Comparison of ENCODE assay signal across 8 cellular contexts in the genomic region with DNA sequence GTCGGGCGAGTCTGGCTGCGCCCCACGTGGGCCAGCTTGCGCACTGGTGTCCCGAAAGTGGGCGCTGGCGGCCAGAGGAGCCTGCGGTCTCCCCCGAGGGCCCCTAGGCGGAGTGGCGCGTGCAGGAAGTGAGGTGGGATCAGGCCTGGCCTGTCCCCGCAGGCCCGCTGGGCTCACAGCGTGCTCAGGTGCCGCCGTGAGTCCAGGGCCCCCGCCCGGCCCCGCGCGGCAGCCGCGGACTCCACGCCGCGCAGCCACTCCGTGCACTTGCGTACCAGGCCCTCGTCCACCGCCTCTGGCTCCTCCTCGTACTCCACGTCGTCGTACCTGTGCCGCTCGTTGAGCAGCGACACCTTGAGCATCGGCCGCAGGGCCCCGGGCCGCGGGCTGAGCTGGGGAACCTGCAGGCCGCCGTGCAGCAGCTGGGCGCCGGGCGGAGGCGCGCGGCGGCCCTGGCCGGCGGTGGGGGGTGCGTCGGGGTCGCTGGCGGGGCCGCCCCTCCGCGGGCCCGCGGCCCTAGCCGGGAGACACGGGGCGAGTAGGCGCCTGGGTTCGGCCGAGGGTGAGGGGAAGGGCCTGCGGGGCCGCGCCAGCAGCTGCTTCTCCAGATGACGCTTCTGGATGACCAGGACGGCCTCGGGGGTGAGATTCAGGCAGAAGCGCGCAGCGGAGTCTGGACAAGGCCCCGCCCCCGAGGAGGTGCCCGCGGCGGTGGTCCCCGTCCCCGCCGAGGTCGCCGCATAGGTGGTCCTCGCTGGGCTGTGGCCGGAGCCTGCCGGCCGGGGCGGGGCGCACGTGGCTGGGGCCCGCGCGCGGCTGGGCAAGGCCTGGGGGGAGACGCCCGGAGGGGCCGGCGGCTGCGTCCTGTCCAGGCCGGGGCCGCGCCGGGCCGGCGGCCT. TPM values are rescaled to one million over a fixed set of nuclear protein-coding genes. Genes with fewer than 3 reads are reported as not detected.
DNase-seq lines count a peak whose midpoint lies in the region; ATAC-seq and TF ChIP-seq lines count a peak whose summit lies in the region.

No MANE protein-coding gene starts in this region.

- no peaks in the 10 kb centered on the region for H3K79me2 ChIP-seq in hepatocyte

- ATAC-seq in HG02884 (IDR thresholded peaks at IDR 0.05; ENCODE audit: unreplicated experiment) (peak; percentile 32), activated B cell treated with CpG ODN at 0.5 μM for 24 hours (ENCODE audit: low read depth) (peak; percentile 35)

- no peak overlapping the region for H3K27ac Mint-ChIP-seq in activated B cell treated with CpG ODN at 0.5 μM for 24 hours

- TF ChIP-seq POLR2A in erythroblast (IDR thresholded peaks at IDR 0.05; ENCODE audit: low read length): no peak

- WGBS in hepatocyte (ENCODE audit: low lambda C conversion rate, missing lambda C conversion rate): 8% methylated on average over 48 of the region's 111 CpGs

- H3K36me3 Mint-ChIP-seq in activated B cell treated with CpG ODN at 0.5 μM for 24 hours (ENCODE audit: low read depth): no peaks in the 10 kb centered on the region

- no peaks in the 10 kb centered on the region for H3K4me1 ChIP-seq in hepatocyte (ENCODE audit: insufficient read depth)

- DNase-seq in activated naive CD4-positive, alpha-beta T cell treated with Interleukin-2 at 50 U/mL for 16 hours: peak; percentile 17
- DNase-seq in activated naive CD4-positive, alpha-beta T cell (lab: John Stamatoyannopoulos, UW): no peak
- peak; percentile 32 for DNase-seq in activated B cell treated with CpG ODN at 0.5 μM for 24 hours
- peak; percentile 44 for DNase-seq in hepatocyte (ENCODE audit: low spot score)
- DNase-seq in dedifferentiated amniotic fluid mesenchymal stem cell (ENCODE audit: extremely low spot score): no peak
- DNase-seq in erythroblast (lab: John Stamatoyannopoulos, UW): no peak

- TF ChIP-seq CTCF in activated B cell treated with CpG ODN at 0.5 μM for 24 hours (IDR thresholded peaks at IDR 0.05) (no peak), hepatocyte (IDR thresholded peaks at IDR 0.05; ENCODE audit: poor library complexity) (no peak)

- peak overlapping the region; percentile 63 for H2AFZ ChIP-seq in hepatocyte

- H3K9me3 Mint-ChIP-seq in activated B cell treated with CpG ODN at 0.5 μM for 24 hours: no peaks in the 10 kb centered on the region

- POLR2A ChIA-PET in activated B cell treated with CpG ODN at 0.5 μM for 24 hours (lab: Charles Lee): no interaction called here

- peaks cover 6% of the 10 kb centered on the region for H3K4me1 Mint-ChIP-seq in activated B cell treated with CpG ODN at 0.5 μM for 24 hours

- no peaks in the 10 kb centered on the region for H3K9me2 ChIP-seq in hepatocyte (replicated peaks; ENCODE audit: insufficient read depth)

- H3K36me3 ChIP-seq in hepatocyte (replicated peaks; ENCODE audit: insufficient read depth, low read depth): no peaks in the 10 kb centered on the region

- intact Hi-C loops in activated B cell treated with CpG ODN at 0.5 μM for 24 hours (cut with micrococcal nuclease): no loop called here

- no peaks in the 10 kb centered on the region for H4K20me1 ChIP-seq in hepatocyte (ENCODE audit: insufficient read depth, poor library complexity, severe bottlenecking)

- H3K27me3 ChIP-seq in hepatocyte: peaks cover 71% of the 10 kb centered on the region

- no peaks in the 10 kb centered on the region for H3K9me3 ChIP-seq in hepatocyte (ENCODE audit: low read depth)

- CTCF ChIA-PET in activated B cell treated with CpG ODN at 0.5 μM for 24 hours (lab: Charles Lee): interaction anchor here (1.3 kb wide), 1 partner anchor 93 kb away, joined by 4 read pairs; no protein-coding TSS in a partner anchor

- H3K27ac ChIP-seq in hepatocyte: no peak overlapping the region
- no peak overlapping the region for H3K27ac ChIP-seq in skin epidermis

- peak overlapping the region; percentile 52 for H3K4me3 ChIP-seq in hepatocyte
- peak overlapping the region in 6 of 7 experiments; percentile 1 to 43 (median 26) for H3K4me3 ChIP-seq in skin epidermis

- peak overlapping the region; percentile 67 for H3K4me3 Mint-ChIP-seq in activated B cell treated with CpG ODN at 0.5 μM for 24 hours

- H3K27me3 Mint-ChIP-seq in activated B cell treated with CpG ODN at 0.5 μM for 24 hours: peaks cover 31% of the 10 kb centered on the region

- peak overlapping the region; percentile 97 for H3K4me2 ChIP-seq in hepatocyte

RNA-seq across cellular contexts. Expression of gene PRR18, which starts 0.9 kb away (rescaled TPM):
- total RNA-seq in activated B cell treated with CpG ODN at 0.5 μM for 24 hours (0.10 TPM in 1 of 2 replicates, not detected in the other), hepatocyte (0.77 and 1.0 TPM in 2 replicates)
- 0.77 and 1.5 TPM in 2 replicates for polyA plus RNA-seq in hepatocyte

RNA-seq across cellular contexts. Expression of gene SFT2D1, which starts 35.0 kb away (rescaled TPM):
- 44.6 and 49.5 TPM in 2 replicates for total RNA-seq in activated B cell treated with CpG ODN at 0.5 μM for 24 hours
- 51.6 and 67.8 TPM in 2 replicates for total RNA-seq in hepatocyte
- polyA plus RNA-seq in hepatocyte: 83.0 and 88.0 TPM in 2 replicates

Comparison
In these comparisons a context has a peak if more than half of its experiments do, and no peak if none do; other contexts are left out.
1. DNase-seq: peak in activated naive CD4-positive, alpha-beta T cell treated with Interleukin-2 at 50 U/mL for 16 hours (single experiment), activated B cell treated with CpG ODN at 0.5 μM for 24 hours (single experiment) and hepatocyte (single experiment); none in activated naive CD4-positive, alpha-beta T cell (0 of 4), dedifferentiated amniotic fluid mesenchymal stem cell (single experiment) and erythroblast (0 of 2).